Comparison of ENCODE assay signal across 18 cellular contexts in genomic region chr1:101723415-101723814, GRCh38.
"Had no signal": no experiment of that assay in that cellular context is flagged by ENCODE, and none has a peak within 500 bp of the region (broad histone marks: within the 10 kb centered on the region; RNA-seq: fewer than 3 reads in every experiment).

No MANE protein-coding gene starts in this region.

- H3K4me1 Mint-ChIP-seq: activated CD4-positive, alpha-beta T cell treated with anti-CD3 and anti-CD28 coated beads for 36 hours; activated naive CD8-positive, alpha-beta T cell treated with anti-CD3 and anti-CD28 coated beads, Interleukin-2, amount 10 ng/mL, durations not matched to agents 7 days and 5 days; stimulated activated naive B cell treated with anti-CD40 and anti-IgM and Interleukin-4, amounts not matched to agents 10 μg/mL and 1 μg/mL and 100 μg/mL, for 72 hours had no signal

- H3K9me3 ChIP-seq: left ventricle myocardium inferior, psoas muscle, right lobe of liver, transverse colon had no signal

- H3K36me3 ChIP-seq: left ventricle myocardium inferior, right lobe of liver, transverse colon, WERI-Rb-1 had no signal

- DNase-seq: activated CD4-positive, alpha-beta T cell treated with anti-CD3 and anti-CD28 coated beads for 36 hours; activated CD8-positive, alpha-beta memory T cell treated with anti-CD3 and anti-CD28 coated beads, Interleukin-2, amount 50 U/mL, for 4 hours; activated CD8-positive, alpha-beta T cell treated with anti-CD3 and anti-CD28 coated beads for 36 hours; activated gamma-delta T cell treated with Interleukin-2 at 50 U/mL for 16 hours; activated naive CD8-positive, alpha-beta T cell treated with anti-CD3 and anti-CD28 coated beads, Interleukin-2, amount 10 ng/mL, durations not matched to agents 7 days and 5 days; activated T-cell treated with anti-CD3 and anti-CD28 coated beads, Interleukin-2, amount 50 U/mL, for 72 hours; anterior cingulate cortex; dermis blood vessel endothelial cell; kidney; left ventricle myocardium inferior; mesendoderm; psoas muscle; right lobe of liver; stimulated activated naive B cell treated with anti-CD40 and anti-IgM and Interleukin-4, amounts not matched to agents 10 μg/mL and 1 μg/mL and 100 μg/mL, for 72 hours; transverse colon; WERI-Rb-1 had no signal

- H3K4me3 ChIP-seq: hepatocyte, left ventricle myocardium inferior, psoas muscle, right lobe of liver, transverse colon had no signal

- H3K4me3 Mint-ChIP-seq: activated CD4-positive, alpha-beta T cell treated with anti-CD3 and anti-CD28 coated beads for 36 hours; activated CD8-positive, alpha-beta T cell treated with anti-CD3 and anti-CD28 coated beads for 36 hours; activated naive CD8-positive, alpha-beta T cell treated with anti-CD3 and anti-CD28 coated beads, Interleukin-2, amount 10 ng/mL, durations not matched to agents 7 days and 5 days; activated T-cell treated with anti-CD3 and anti-CD28 coated beads, Interleukin-2, amount 50 U/mL, for 72 hours; nephron; stimulated activated naive B cell treated with anti-CD40 and anti-IgM and Interleukin-4, amounts not matched to agents 10 μg/mL and 1 μg/mL and 100 μg/mL, for 72 hours had no signal

- H3K27ac ChIP-seq: hepatocyte, left ventricle myocardium inferior, psoas muscle, right lobe of liver, transverse colon, WERI-Rb-1 had no signal

- ATAC-seq: activated CD4-positive, alpha-beta T cell treated with anti-CD3 and anti-CD28 coated beads for 36 hours; activated CD8-positive, alpha-beta T cell treated with anti-CD3 and anti-CD28 coated beads for 36 hours; activated T-cell treated with anti-CD3 and anti-CD28 coated beads, Interleukin-2, amount 50 U/mL, for 72 hours; psoas muscle; right lobe of liver; stimulated activated naive B cell treated with anti-CD40 and anti-IgM and Interleukin-4, amounts not matched to agents 10 μg/mL and 1 μg/mL and 100 μg/mL, for 72 hours had no signal

- H3K27ac Mint-ChIP-seq: activated CD4-positive, alpha-beta T cell treated with anti-CD3 and anti-CD28 coated beads for 36 hours; activated CD8-positive, alpha-beta T cell treated with anti-CD3 and anti-CD28 coated beads for 36 hours; activated naive CD8-positive, alpha-beta T cell treated with anti-CD3 and anti-CD28 coated beads, Interleukin-2, amount 10 ng/mL, durations not matched to agents 7 days and 5 days; activated T-cell treated with anti-CD3 and anti-CD28 coated beads, Interleukin-2, amount 50 U/mL, for 72 hours; nephron; stimulated activated naive B cell treated with anti-CD40 and anti-IgM and Interleukin-4, amounts not matched to agents 10 μg/mL and 1 μg/mL and 100 μg/mL, for 72 hours had no signal

- H3K36me3 Mint-ChIP-seq: activated naive CD8-positive, alpha-beta T cell treated with anti-CD3 and anti-CD28 coated beads, Interleukin-2, amount 10 ng/mL, durations not matched to agents 7 days and 5 days; stimulated activated naive B cell treated with anti-CD40 and anti-IgM and Interleukin-4, amounts not matched to agents 10 μg/mL and 1 μg/mL and 100 μg/mL, for 72 hours had no signal

- H3K27me3 ChIP-seq: hepatocyte, right lobe of liver, transverse colon had no signal

- H3K79me2 ChIP-seq: hepatocyte had no signal

- H3K9me3 Mint-ChIP-seq: activated CD8-positive, alpha-beta T cell treated with anti-CD3 and anti-CD28 coated beads for 36 hours; activated naive CD8-positive, alpha-beta T cell treated with anti-CD3 and anti-CD28 coated beads, Interleukin-2, amount 10 ng/mL, durations not matched to agents 7 days and 5 days; activated T-cell treated with anti-CD3 and anti-CD28 coated beads, Interleukin-2, amount 50 U/mL, for 72 hours; nephron had no signal

- H2AFZ ChIP-seq: hepatocyte had no signal

- H3K4me1 ChIP-seq: left ventricle myocardium inferior, psoas muscle, right lobe of liver, transverse colon had no signal
